15 cellular contexts compared by ENCODE assay signal in the genomic region with DNA sequence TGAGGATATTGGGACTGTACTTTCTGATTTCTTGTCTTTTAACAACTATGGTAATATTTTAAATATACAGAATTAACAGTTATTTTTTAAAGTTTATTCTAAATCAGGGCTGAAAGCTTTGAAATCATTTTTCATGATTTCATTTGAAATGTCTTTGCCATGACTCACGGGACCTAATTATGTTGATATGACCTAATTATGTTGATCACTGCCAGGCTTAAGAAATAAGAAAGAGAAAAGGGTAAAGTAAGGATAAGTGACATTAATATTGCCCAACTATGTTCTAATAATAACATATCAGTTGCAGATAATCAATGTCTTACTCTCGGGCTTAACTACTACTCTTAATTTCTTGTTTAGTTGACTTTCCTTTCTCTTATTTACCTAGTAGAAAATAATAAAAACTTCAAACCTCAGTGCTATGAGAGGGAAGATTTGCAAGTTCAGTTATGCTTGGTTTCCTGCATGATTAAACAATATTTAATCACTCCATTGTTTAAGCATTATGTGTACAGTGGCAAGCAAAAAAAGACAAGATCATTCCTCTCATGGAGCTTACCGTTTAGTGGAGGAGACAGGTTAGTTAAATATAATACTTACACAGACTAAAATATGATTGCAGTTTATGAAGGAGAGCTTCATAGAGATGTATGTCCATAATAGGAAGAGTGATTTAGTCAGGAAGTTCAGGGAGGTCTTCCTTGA.
DNase-seq lines count a peak whose midpoint lies in the region; ATAC-seq, FAIRE-seq and TF ChIP-seq lines count a peak whose summit lies in the region.
"Had no signal": no experiment of that assay in that cellular context is flagged by ENCODE, and none has a peak within 500 bp of the region (broad histone marks: within the 10 kb centered on the region; RNA-seq: fewer than 3 reads in every experiment).

No MANE protein-coding gene starts in this region.

- H3K36me3 ChIP-seq in astrocyte (ENCODE audit: insufficient read depth, low read length) (peaks cover 9% of the 10 kb centered on the region), Karpas-422 (ENCODE audit: insufficient read depth, low read length) (peaks cover 24% of the 10 kb centered on the region)

- TF ChIP-seq CTCF in astrocyte (IDR thresholded peaks at IDR 0.05; ENCODE audit: insufficient read depth, low read depth, low read length): no peak

- peaks cover 43% of the 10 kb centered on the region for H3K36me3 Mint-ChIP-seq in stimulated activated naive CD8-positive, alpha-beta T cell treated with anti-CD3 and anti-CD28 coated beads, Interleukin-15, Interleukin-2, amounts not matched to agents 100 ng/mL and 50 ng/mL, for 24 hours (ENCODE audit: low read depth)
- peaks cover 2% of the 10 kb centered on the region for H3K36me3 Mint-ChIP-seq in astrocyte (ENCODE audit: low read depth, unreplicated experiment)
- peaks cover 2 to 3% of the 10 kb centered on the region in 2 donors for H3K36me3 Mint-ChIP-seq in activated T-cell treated with anti-CD3 and anti-CD28 coated beads, Interleukin-2, amount 50 U/mL, for 72 hours (ENCODE audit: insufficient read depth in 2 of 2)

- H3K9ac ChIP-seq in astrocyte (ENCODE audit: low read length) (no peak overlapping the region), Karpas-422 (ENCODE audit: low read length) (no peak overlapping the region)

- no peak overlapping the region for H2AFZ ChIP-seq in astrocyte (ENCODE audit: low read depth, low read length)
- no peak overlapping the region for H2AFZ ChIP-seq in Karpas-422 (ENCODE audit: low read length)

- H3K27me3 Mint-ChIP-seq in stimulated activated naive CD8-positive, alpha-beta T cell treated with anti-CD3 and anti-CD28 coated beads, Interleukin-15, Interleukin-2, amounts not matched to agents 100 ng/mL and 50 ng/mL, for 24 hours: no peaks in the 10 kb centered on the region
- no peaks in the 10 kb centered on the region for H3K27me3 Mint-ChIP-seq in astrocyte (ENCODE audit: low read depth, unreplicated experiment)
- H3K27me3 Mint-ChIP-seq in activated T-cell treated with anti-CD3 and anti-CD28 coated beads, Interleukin-2, amount 50 U/mL, for 72 hours (ENCODE audit: low read depth): no peaks in the 10 kb centered on the region

- H3K4me1 ChIP-seq in astrocyte (ENCODE audit: insufficient read depth, low read length): peaks cover 5% of the 10 kb centered on the region
- H3K4me1 ChIP-seq in Karpas-422 (ENCODE audit: low read length): no peaks in the 10 kb centered on the region
- H3K4me1 ChIP-seq: A549, tibial artery had no signal

- H3K79me2 ChIP-seq in astrocyte (ENCODE audit: insufficient read depth, low read length) (no peaks in the 10 kb centered on the region), Karpas-422 (ENCODE audit: low read length) (peaks cover 9% of the 10 kb centered on the region; the same call in 1 of the 2 replicates)

- H3K27ac Mint-ChIP-seq in stimulated activated naive CD8-positive, alpha-beta T cell treated with anti-CD3 and anti-CD28 coated beads, Interleukin-15, Interleukin-2, amounts not matched to agents 100 ng/mL and 50 ng/mL, for 24 hours: peak overlapping the region; percentile 57
- no peak overlapping the region for H3K27ac Mint-ChIP-seq in astrocyte (ENCODE audit: unreplicated experiment)
- no peak overlapping the region for H3K27ac Mint-ChIP-seq in activated T-cell treated with anti-CD3 and anti-CD28 coated beads, Interleukin-2, amount 50 U/mL, for 72 hours

- peak overlapping the region; percentile 7 for H3K27ac ChIP-seq in astrocyte (ENCODE audit: low read depth, low read length)
- no peak overlapping the region for H3K27ac ChIP-seq in Karpas-422 (ENCODE audit: low read length)
- H3K27ac ChIP-seq: A549, tibial artery had no signal

- H3K9me3 Mint-ChIP-seq in stimulated activated naive CD8-positive, alpha-beta T cell treated with anti-CD3 and anti-CD28 coated beads, Interleukin-15, Interleukin-2, amounts not matched to agents 100 ng/mL and 50 ng/mL, for 24 hours: no peaks in the 10 kb centered on the region
- H3K9me3 Mint-ChIP-seq in astrocyte (ENCODE audit: unreplicated experiment): no peaks in the 10 kb centered on the region
- H3K9me3 Mint-ChIP-seq in activated T-cell treated with anti-CD3 and anti-CD28 coated beads, Interleukin-2, amount 50 U/mL, for 72 hours: no peaks in the 10 kb centered on the region

- H3K4me3 Mint-ChIP-seq in stimulated activated naive CD8-positive, alpha-beta T cell treated with anti-CD3 and anti-CD28 coated beads, Interleukin-15, Interleukin-2, amounts not matched to agents 100 ng/mL and 50 ng/mL, for 24 hours: no peak overlapping the region
- no peak overlapping the region for H3K4me3 Mint-ChIP-seq in astrocyte (ENCODE audit: unreplicated experiment)
- H3K4me3 Mint-ChIP-seq in activated T-cell treated with anti-CD3 and anti-CD28 coated beads, Interleukin-2, amount 50 U/mL, for 72 hours: no peak overlapping the region

- H3K27me3 ChIP-seq in astrocyte (ENCODE audit: insufficient read depth, low read length): no peaks in the 10 kb centered on the region
- no peaks in the 10 kb centered on the region for H3K27me3 ChIP-seq in Karpas-422 (ENCODE audit: low read length)
- H3K27me3 ChIP-seq: tibial artery had no signal

- DNase-seq in stimulated activated naive CD8-positive, alpha-beta T cell treated with anti-CD3 and anti-CD28 coated beads, Interleukin-15, Interleukin-2, amounts not matched to agents 100 U/mL and 50 U/mL, for 24 hours: no peak
- DNase-seq in astrocyte (ENCODE audit: low read depth) (peak; percentile 49), glomerular endothelial cell (ENCODE audit: extremely low read depth, low read depth, low spot score) (peak; percentile 18), NCI-H2081 treated with DMSO at 0.1 percent for 48 hours (lab: John Stamatoyannopoulos, UW) (no peak), Karpas-422 (no peak), 8988T (no peak)
- no peak for DNase-seq in activated T-cell treated with anti-CD3 and anti-CD28 coated beads, Interleukin-2, amount 50 U/mL, for 72 hours
- DNase-seq: activated gamma-delta T cell treated with Interleukin-2 at 50 U/mL for 16 hours; H7; NCI-H1092 treated with DMSO at 0.1 percent for 48 hours; occipital lobe; stimulated activated CD4-positive, alpha-beta T cell treated with anti-CD3 and anti-CD28 coated beads, Interleukin-4, amount 100 ng/mL, for 24 hours; tibial artery had no signal

- H3K9me3 ChIP-seq in astrocyte (ENCODE audit: insufficient read depth, low read depth, low read length) (no peaks in the 10 kb centered on the region), Karpas-422 (ENCODE audit: low read length) (no peaks in the 10 kb centered on the region)
- H3K9me3 ChIP-seq: A549, tibial artery had no signal

- ATAC-seq in stimulated activated naive CD8-positive, alpha-beta T cell treated with anti-CD3 and anti-CD28 coated beads, Interleukin-15, Interleukin-2, amounts not matched to agents 100 U/mL and 50 U/mL, for 24 hours: no peak
- no peak for ATAC-seq in activated T-cell treated with anti-CD3 and anti-CD28 coated beads, Interleukin-2, amount 50 U/mL, for 72 hours (replicated peaks in 1 of 2)
- ATAC-seq: A549 had no signal

- H3K4me2 ChIP-seq in astrocyte (ENCODE audit: low read length): no peak overlapping the region
- no peak overlapping the region for H3K4me2 ChIP-seq in Karpas-422 (ENCODE audit: low read depth, low read length, poor library complexity, severe bottlenecking)
- H3K4me2 ChIP-seq: A549 had no signal

- H3K4me3 ChIP-seq in astrocyte (ENCODE audit: insufficient read depth, low read depth, low read length): no peak overlapping the region
- no peak overlapping the region for H3K4me3 ChIP-seq in Karpas-422 (ENCODE audit: low read length)
- H3K4me3 ChIP-seq: A549, tibial artery had no signal

- H4K20me1 ChIP-seq in astrocyte (ENCODE audit: insufficient read depth, low read length): no peaks in the 10 kb centered on the region
- no peaks in the 10 kb centered on the region for H4K20me1 ChIP-seq in Karpas-422 (ENCODE audit: insufficient read depth, low read depth, low read length)

- no peaks in the 10 kb centered on the region for H3K4me1 Mint-ChIP-seq in stimulated activated naive CD8-positive, alpha-beta T cell treated with anti-CD3 and anti-CD28 coated beads, Interleukin-15, Interleukin-2, amounts not matched to agents 100 ng/mL and 50 ng/mL, for 24 hours (ENCODE audit: low read depth)
- H3K4me1 Mint-ChIP-seq in astrocyte (ENCODE audit: low read depth, unreplicated experiment): peaks cover 2% of the 10 kb centered on the region
- no peaks in the 10 kb centered on the region for H3K4me1 Mint-ChIP-seq in activated T-cell treated with anti-CD3 and anti-CD28 coated beads, Interleukin-2, amount 50 U/mL, for 72 hours (ENCODE audit: low read depth)

- H3K9me2 ChIP-seq in Karpas-422 (replicated peaks; ENCODE audit: insufficient read depth, low read length): no peaks in the 10 kb centered on the region

- FAIRE-seq in astrocyte (lab: Jason Lieb, UNC): no peak

Comparison
In these comparisons a context has a peak if more than half of its experiments do, and no peak if none do; other contexts are left out.
1. DNase-seq: peak in astrocyte (single experiment) and glomerular endothelial cell (single experiment); none in stimulated activated naive CD8-positive, alpha-beta T cell treated with anti-CD3 and anti-CD28 coated beads, Interleukin-15, Interleukin-2, amounts not matched to agents 100 U/mL and 50 U/mL, for 24 hours (single experiment), activated T-cell treated with anti-CD3 and anti-CD28 coated beads, Interleukin-2, amount 50 U/mL, for 72 hours (0 of 2), NCI-H2081 treated with DMSO at 0.1 percent for 48 hours (single experiment), Karpas-422 (single experiment) and 8988T (single experiment).